ENCODE assay signal across 13 cellular contexts in genomic region chr18:59514193-59514592, GRCh38.
DNase-seq lines count a peak whose midpoint lies in the region; ATAC-seq and TF ChIP-seq lines count a peak whose summit lies in the region.
"Had no signal": no experiment of that assay in that cellular context is flagged by ENCODE, and none has a peak within 500 bp of the region (broad histone marks: within the 10 kb centered on the region; RNA-seq: fewer than 3 reads in every experiment).

No MANE protein-coding gene starts in this region.

- no peak for TF ChIP-seq CTCF in BJ (IDR thresholded peaks at IDR 0.05; ENCODE audit: insufficient read depth, low read depth, low read length)
- TF ChIP-seq CTCF in cardiac muscle cell (IDR thresholded peaks at IDR 0.05; ENCODE audit: low read depth, low read length) = no peak
- no peak for TF ChIP-seq CTCF in parathyroid adenoma (IDR thresholded peaks at IDR 0.05)

- H3K36me3 ChIP-seq in BJ (ENCODE audit: control insufficient read depth, insufficient read depth, low read length) (no peaks in the 10 kb centered on the region), cardiac muscle cell (no peaks in the 10 kb centered on the region), parathyroid adenoma (ENCODE audit: control insufficient read depth, insufficient read depth, low read length) (no peaks in the 10 kb centered on the region)
- H3K36me3 ChIP-seq: pancreas had no signal

- H3K4me3 Mint-ChIP-seq in stimulated activated naive B cell treated with anti-CD40 and anti-IgM and Interleukin-4, amounts not matched to agents 10 μg/mL and 1 μg/mL and 100 μg/mL, for 72 hours = no peak overlapping the region
- no peak overlapping the region for H3K4me3 Mint-ChIP-seq in effector memory CD8-positive, alpha-beta T cell
- H3K4me3 Mint-ChIP-seq: stimulated activated effector memory CD8-positive, alpha-beta T cell treated with anti-CD3 and anti-CD28 coated beads, Interleukin-12 subunit alpha, Interleukin-12 subunit beta, amount 100 ng/mL, for 72 hours had no signal

- no peaks in the 10 kb centered on the region for H3K9me3 Mint-ChIP-seq in stimulated activated naive B cell treated with anti-CD40 and anti-IgM and Interleukin-4, amounts not matched to agents 10 μg/mL and 1 μg/mL and 100 μg/mL, for 72 hours
- no peaks in the 10 kb centered on the region for H3K9me3 Mint-ChIP-seq in effector memory CD8-positive, alpha-beta T cell
- H3K9me3 Mint-ChIP-seq: stimulated activated effector memory CD8-positive, alpha-beta T cell treated with anti-CD3 and anti-CD28 coated beads, Interleukin-12 subunit alpha, Interleukin-12 subunit beta, amount 100 ng/mL, for 72 hours had no signal

- H3K36me3 Mint-ChIP-seq in stimulated activated naive B cell treated with anti-CD40 and anti-IgM and Interleukin-4, amounts not matched to agents 10 μg/mL and 1 μg/mL and 100 μg/mL, for 72 hours = no peaks in the 10 kb centered on the region
- H3K36me3 Mint-ChIP-seq in effector memory CD8-positive, alpha-beta T cell (ENCODE audit: insufficient read depth) = no peaks in the 10 kb centered on the region
- H3K36me3 Mint-ChIP-seq: stimulated activated effector memory CD8-positive, alpha-beta T cell treated with anti-CD3 and anti-CD28 coated beads, Interleukin-12 subunit alpha, Interleukin-12 subunit beta, amount 100 ng/mL, for 72 hours had no signal

- peaks cover 29 to 36% of the 10 kb centered on the region in 2 donors for H3K27me3 Mint-ChIP-seq in stimulated activated naive B cell treated with anti-CD40 and anti-IgM and Interleukin-4, amounts not matched to agents 10 μg/mL and 1 μg/mL and 100 μg/mL, for 72 hours
- H3K27me3 Mint-ChIP-seq in effector memory CD8-positive, alpha-beta T cell = peaks cover 17 to 19% of the 10 kb centered on the region in 2 donors

- no peak overlapping the region for H3K4me3 ChIP-seq in BJ (ENCODE audit: low read depth, low read length)
- H3K4me3 ChIP-seq in cardiac muscle cell = no peak overlapping the region
- H3K4me3 ChIP-seq in parathyroid adenoma (ENCODE audit: low read depth, low read length) = no peak overlapping the region
- H3K4me3 ChIP-seq: pancreas had no signal

- H3K9me3 ChIP-seq in cardiac muscle cell (ENCODE audit: low read depth) = no peaks in the 10 kb centered on the region
- H3K9me3 ChIP-seq in parathyroid adenoma (ENCODE audit: control insufficient read depth, low read length) = no peaks in the 10 kb centered on the region
- H3K9me3 ChIP-seq: pancreas had no signal

- H3K4me1 Mint-ChIP-seq in stimulated activated naive B cell treated with anti-CD40 and anti-IgM and Interleukin-4, amounts not matched to agents 10 μg/mL and 1 μg/mL and 100 μg/mL, for 72 hours = no peaks in the 10 kb centered on the region
- H3K4me1 Mint-ChIP-seq in effector memory CD8-positive, alpha-beta T cell (ENCODE audit: low read depth in 2 of 2) = no peaks in the 10 kb centered on the region
- H3K4me1 Mint-ChIP-seq: stimulated activated effector memory CD8-positive, alpha-beta T cell treated with anti-CD3 and anti-CD28 coated beads, Interleukin-12 subunit alpha, Interleukin-12 subunit beta, amount 100 ng/mL, for 72 hours had no signal

- no peak overlapping the region for H3K27ac Mint-ChIP-seq in stimulated activated naive B cell treated with anti-CD40 and anti-IgM and Interleukin-4, amounts not matched to agents 10 μg/mL and 1 μg/mL and 100 μg/mL, for 72 hours
- H3K27ac Mint-ChIP-seq in effector memory CD8-positive, alpha-beta T cell = no peak overlapping the region
- H3K27ac Mint-ChIP-seq: stimulated activated effector memory CD8-positive, alpha-beta T cell treated with anti-CD3 and anti-CD28 coated beads, Interleukin-12 subunit alpha, Interleukin-12 subunit beta, amount 100 ng/mL, for 72 hours had no signal

- H3K4me1 ChIP-seq in cardiac muscle cell (ENCODE audit: low read depth) = peaks cover 29% of the 10 kb centered on the region
- H3K4me1 ChIP-seq in parathyroid adenoma = peaks cover 12% of the 10 kb centered on the region

- H3K27ac ChIP-seq in cardiac muscle cell (no peak overlapping the region), parathyroid adenoma (peak overlapping the region; percentile 5)
- H3K27ac ChIP-seq: C4-2B, pancreas had no signal

- POLR2A ChIA-PET in BJ (lab: Charles Lee) = no interaction called here

- no peaks in the 10 kb centered on the region for H3K79me2 ChIP-seq in parathyroid adenoma

- CTCF ChIA-PET in BJ (lab: Yijun Ruan, JAX) = no interaction called here

- H3K27me3 ChIP-seq in BJ (ENCODE audit: control insufficient read depth, insufficient read depth, low read length) = no peaks in the 10 kb centered on the region
- no peaks in the 10 kb centered on the region for H3K27me3 ChIP-seq in cardiac muscle cell
- no peaks in the 10 kb centered on the region for H3K27me3 ChIP-seq in parathyroid adenoma (ENCODE audit: control insufficient read depth, insufficient read depth, low read length)
- H3K27me3 ChIP-seq: pancreas had no signal

- no peak overlapping the region for H3K9ac ChIP-seq in parathyroid adenoma

- H3K4me2 ChIP-seq in parathyroid adenoma (ENCODE audit: low read length) = peak overlapping the region; percentile 33

- DNase-seq in BJ (ENCODE audit: low read depth) (peak; percentile 56), T1000 (lab: John Stamatoyannopoulos, UW) (peak; percentile 1), cardiac muscle cell (ENCODE audit: low read depth in 1 of 2, low spot score in 1 of 2) (peak; percentile 77 to 78)
- DNase-seq in stimulated activated CD4-positive, alpha-beta T cell treated with anti-CD3 and anti-CD28 coated beads, Interleukin-4, amount 100 ng/mL, for 24 hours = no peak
- no peak for DNase-seq in stimulated activated naive B cell treated with anti-CD40 and anti-IgM and Interleukin-4, amounts not matched to agents 10 μg/mL and 1 μg/mL and 100 μg/mL, for 72 hours
- no peak for DNase-seq in effector memory CD8-positive, alpha-beta T cell
- DNase-seq: activated naive CD4-positive, alpha-beta T cell treated with anti-CD3 and anti-CD28 coated beads, Interleukin-2, amount 50 U/mL, for 16 hours; glutamatergic neuron had no signal

- H2AFZ ChIP-seq in parathyroid adenoma = peak overlapping the region; percentile 54

- no peak for ATAC-seq in stimulated activated naive B cell treated with anti-CD40 and anti-IgM and Interleukin-4, amounts not matched to agents 10 μg/mL and 1 μg/mL and 100 μg/mL, for 72 hours (replicated peaks)
- no peak for ATAC-seq in effector memory CD8-positive, alpha-beta T cell (replicated peaks)
- ATAC-seq in GM21390 (IDR thresholded peaks at IDR 0.05; ENCODE audit: unreplicated experiment) = no peak
- ATAC-seq: stimulated activated effector memory CD8-positive, alpha-beta T cell treated with anti-CD3 and anti-CD28 coated beads, Interleukin-12 subunit alpha, Interleukin-12 subunit beta, amount 100 ng/mL, for 72 hours had no signal

Comparison
In these comparisons a context has a peak if more than half of its experiments do, and no peak if none do; other contexts are left out.
1. DNase-seq: peak in BJ (single experiment), T1000 (single experiment) and cardiac muscle cell (2 of 2); none in stimulated activated CD4-positive, alpha-beta T cell treated with anti-CD3 and anti-CD28 coated beads, Interleukin-4, amount 100 ng/mL, for 24 hours (single experiment), stimulated activated naive B cell treated with anti-CD40 and anti-IgM and Interleukin-4, amounts not matched to agents 10 μg/mL and 1 μg/mL and 100 μg/mL, for 72 hours (single experiment) and effector memory CD8-positive, alpha-beta T cell (0 of 3).